8 cellular contexts compared by ENCODE assay signal in the genomic region with DNA sequence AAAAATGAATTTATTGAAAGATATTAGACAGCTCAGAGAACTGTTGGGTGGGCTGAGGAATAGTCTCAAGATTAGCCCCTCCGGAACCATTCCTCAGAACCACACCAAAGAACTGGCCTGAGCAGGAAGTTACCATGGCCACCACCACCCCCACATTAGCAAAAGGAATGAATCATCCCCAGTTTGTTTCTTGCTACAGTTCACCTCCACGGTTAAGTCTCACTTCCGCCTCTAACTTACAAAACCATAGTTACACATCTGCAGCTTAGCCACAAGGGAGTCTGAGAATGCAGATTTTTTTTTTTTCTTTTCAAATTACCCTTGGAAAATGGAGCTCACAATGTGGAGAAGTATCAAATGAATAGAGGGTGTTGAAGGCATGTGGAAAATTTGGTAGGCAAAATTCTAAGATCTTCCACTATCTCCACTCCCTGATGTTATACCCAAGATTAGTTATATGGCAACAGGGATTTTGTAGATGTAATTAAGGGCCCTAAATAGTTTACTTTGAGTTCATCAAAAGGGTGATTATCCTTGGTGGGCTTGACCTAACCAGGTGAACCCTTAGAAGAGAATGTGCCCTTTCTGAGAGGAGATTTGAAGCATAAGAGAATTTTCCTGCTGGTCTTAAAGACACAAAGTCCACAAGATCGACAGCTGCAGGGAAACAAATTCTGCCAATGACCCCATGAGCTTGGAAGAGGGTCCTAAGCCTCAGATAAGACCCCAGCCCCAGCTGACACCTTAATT.
A peak's percentile ranks its signal among the peaks of the same experiment; 100 is the strongest.
DNase-seq lines count a peak whose midpoint lies in the region; ATAC-seq, FAIRE-seq and TF ChIP-seq lines count a peak whose summit lies in the region.

No MANE protein-coding gene starts in this region.

- intact Hi-C loops in transverse colon (cut with DNase I; ENCODE audit: low total_unique reads): no loop called here

- H3K4me1 ChIP-seq in transverse colon: no peaks in the 10 kb centered on the region

- DNase-seq in GM04503 (ENCODE audit: low read depth): peak; percentile 67
- peak; percentile 33 for DNase-seq in HTR-8/SVneo (ENCODE audit: insufficient read length, low spot score)
- DNase-seq in activated CD4-positive, alpha-beta T cell treated with anti-CD3 and anti-CD28 coated beads, Interleukin-2, amount 50 U/mL, for 48 hours: peak; percentile 38 to 52
- DNase-seq in glomerular visceral epithelial cell (ENCODE audit: extremely low spot score): peak; percentile 90
- DNase-seq in transverse colon: peak; percentile 8
- DNase-seq in NCI-H526 (lab: John Stamatoyannopoulos, UW): no peak
- DNase-seq in HuH-7 (ENCODE audit: low spot score): no peak

- no peaks in the 10 kb centered on the region for H3K36me3 ChIP-seq in transverse colon

- H3K9me3 ChIP-seq in transverse colon: no peaks in the 10 kb centered on the region

- peak; percentile 100 for ATAC-seq in GM21576 (IDR thresholded peaks at IDR 0.05; ENCODE audit: unreplicated experiment)

- no peak overlapping the region for H3K27ac ChIP-seq in transverse colon

- no peaks in the 10 kb centered on the region for H3K27me3 ChIP-seq in transverse colon

- peak; percentile 65 for FAIRE-seq in HTR-8/SVneo (lab: Jason Lieb, UNC)

- WGBS in transverse colon (ENCODE audit: low coverage in 1 of 2), 2 donors: 68 to 81% methylated on average over 3 to 4 of the region's 4 CpGs

- no peak for TF ChIP-seq CTCF in transverse colon (IDR thresholded peaks at IDR 0.05)

- TF ChIP-seq EP300 in transverse colon (IDR thresholded peaks at IDR 0.05; ENCODE audit: low read depth): no peak

- no peak for TF ChIP-seq POLR2A in transverse colon (IDR thresholded peaks at IDR 0.05)

- in situ Hi-C loops in transverse colon (cut with MboI; ENCODE audit: low pct_ligation_motif_present in 1 of 4, low pct_unique_long_range_greater_than_20kb in 1 of 4, low sequenced_read_pairs in 3 of 4): no loop called here

- no peak overlapping the region for H3K4me3 ChIP-seq in transverse colon

Comparison
In these comparisons a context has a peak if more than half of its experiments do, and no peak if none do; other contexts are left out.
1. DNase-seq: peak in GM04503 (single experiment), HTR-8/SVneo (single experiment), activated CD4-positive, alpha-beta T cell treated with anti-CD3 and anti-CD28 coated beads, Interleukin-2, amount 50 U/mL, for 48 hours (2 of 2), glomerular visceral epithelial cell (single experiment) and transverse colon (single experiment); none in NCI-H526 (0 of 2) and HuH-7 (single experiment).